Comparison of ENCODE assay signal across 8 cellular contexts in genomic region chr16:66696669-66697630, GRCh38. TPM values are rescaled to one million over a fixed set of nuclear protein-coding genes. Genes with fewer than 3 reads are reported as not detected.
A peak's percentile ranks its signal among the peaks of the same experiment; 100 is the strongest.
DNase-seq lines count a peak whose midpoint lies in the region; ATAC-seq, FAIRE-seq and TF ChIP-seq lines count a peak whose summit lies in the region.

CMTM4 (minus strand) TSS chr16:66696743; CDS start chr16:66696525, 218 bp downstream.

- POLR2A ChIA-PET in activated naive CD8-positive, alpha-beta T cell treated with anti-CD3 and anti-CD28 coated beads, Interleukin-2, amount 10 ng/mL, durations not matched to agents 7 days and 5 days (lab: Charles Lee) = interaction anchor here (0.9 kb wide), 1 partner anchor 133 kb away, joined by 3 read pairs; the partner anchor contains the start of gene NAE1

- no peaks in the 10 kb centered on the region for H3K9me3 ChIP-seq in SU-DHL-6 (ENCODE audit: insufficient read depth, low read length)
- H3K9me3 ChIP-seq in pancreas = no peaks in the 10 kb centered on the region
- no peaks in the 10 kb centered on the region for H3K9me3 ChIP-seq in testis

- H3K36me3 ChIP-seq in SU-DHL-6 (ENCODE audit: low read length) (no peaks in the 10 kb centered on the region), pancreas (no peaks in the 10 kb centered on the region), testis (ENCODE audit: low read depth, missing control alignments) (no peaks in the 10 kb centered on the region)

- 2 to 3% methylated on average over 56 to 83 of the region's 84 CpGs for WGBS in pancreas, 2 donors
- WGBS in testis, 2 donors = 3 to 7% methylated on average over 29 to 65 of the region's 84 CpGs

- no peaks in the 10 kb centered on the region for H4K20me1 ChIP-seq in SU-DHL-6 (ENCODE audit: low read depth, low read length)

- no peak for FAIRE-seq in pancreas (lab: Jason Lieb, UNC)

- peaks cover 65% of the 10 kb centered on the region for H3K27me3 Mint-ChIP-seq in activated naive CD8-positive, alpha-beta T cell treated with anti-CD3 and anti-CD28 coated beads, Interleukin-2, amount 10 ng/mL, durations not matched to agents 7 days and 5 days

- peak within 1 kb of the TSS; percentile 83 for H3K4me3 Mint-ChIP-seq in activated naive CD8-positive, alpha-beta T cell treated with anti-CD3 and anti-CD28 coated beads, Interleukin-2, amount 10 ng/mL, durations not matched to agents 7 days and 5 days

- no peaks in the 10 kb centered on the region for H3K79me2 ChIP-seq in SU-DHL-6 (ENCODE audit: insufficient read depth, low read length)

- peak within 1 kb of the TSS; percentile 62 for H3K4me2 ChIP-seq in SU-DHL-6 (ENCODE audit: low read depth, low read length, poor library complexity, severe bottlenecking)

- peak; percentile 22 for TF ChIP-seq CTCF in SU-DHL-6 (IDR thresholded peaks at IDR 0.05; ENCODE audit: insufficient read depth, low read length, poor library complexity, severe bottlenecking)
- no peak for TF ChIP-seq CTCF in pancreas (IDR thresholded peaks at IDR 0.05)
- peak in 1 of 3 experiments; percentile 2 for TF ChIP-seq CTCF in testis (IDR thresholded peaks at IDR 0.05)

- H3K27ac ChIP-seq in SU-DHL-6 (ENCODE audit: low read depth, low read length) (no peak within 1 kb of the TSS), pancreas (peak within 1 kb of the TSS; percentile 81 to 91 (median 84)), testis (peak within 1 kb of the TSS; percentile 82 to 84)

- H3K9me2 ChIP-seq in SU-DHL-6 (replicated peaks; ENCODE audit: insufficient read depth, low read length) = no peaks in the 10 kb centered on the region

- intact Hi-C loops in Right ventricle myocardium superior (cut with DNase I) (no loop called here), pancreas (cut with DNase I) (no loop called here), testis (cut with DNase I; ENCODE audit: low total_unique reads) (no loop called here)

- peak; percentile 88 for ATAC-seq in activated naive CD8-positive, alpha-beta T cell treated with anti-CD3 and anti-CD28 coated beads, Interleukin-2, amount 10 ng/mL, durations not matched to agents 7 days and 5 days (ENCODE audit: low read depth)
- ATAC-seq in Right ventricle myocardium superior (ENCODE audit: poor library complexity) = peak; percentile 99
- ATAC-seq in pancreas = peak; percentile 90 to 95 (median 92)

- peaks cover 4% of the 10 kb centered on the region for H3K9me3 Mint-ChIP-seq in activated naive CD8-positive, alpha-beta T cell treated with anti-CD3 and anti-CD28 coated beads, Interleukin-2, amount 10 ng/mL, durations not matched to agents 7 days and 5 days

- peak; percentile 86 for DNase-seq in ELR (ENCODE audit: low read depth)
- DNase-seq in H4 (ENCODE audit: low spot score) = peak; percentile 71
- DNase-seq in M059J (ENCODE audit: low read depth) = peak; percentile 83
- peak; percentile 85 for DNase-seq in activated naive CD8-positive, alpha-beta T cell treated with anti-CD3 and anti-CD28 coated beads, Interleukin-2, amount 10 ng/mL, durations not matched to agents 7 days and 5 days
- peak; percentile 93 for DNase-seq in Right ventricle myocardium superior
- peak; percentile 86 to 94 (median 91) for DNase-seq in pancreas
- DNase-seq in testis = peak; percentile 85

- peaks cover 2% of the 10 kb centered on the region for H3K36me3 Mint-ChIP-seq in activated naive CD8-positive, alpha-beta T cell treated with anti-CD3 and anti-CD28 coated beads, Interleukin-2, amount 10 ng/mL, durations not matched to agents 7 days and 5 days

- H3K4me3 ChIP-seq in SU-DHL-6 (ENCODE audit: insufficient read depth, low read length, poor library complexity, severe bottlenecking) (peak within 1 kb of the TSS; percentile 65), pancreas (peak within 1 kb of the TSS; percentile 55 to 79 (median 72)), testis (peak within 1 kb of the TSS; percentile 68 to 79)

- peak within 1 kb of the TSS; percentile 55 for H3K9ac ChIP-seq in SU-DHL-6 (ENCODE audit: low read length)

- H2AFZ ChIP-seq in SU-DHL-6 (ENCODE audit: low read depth, low read length, severe bottlenecking) = peak within 1 kb of the TSS; percentile 79

- H3F3A ChIP-seq in SU-DHL-6 (ENCODE audit: insufficient read depth) = 0 out of 2 replicates have a peak, but pooled peaks cover 5% of the 10 kb centered on the region

- TF ChIP-seq POLR2A in testis (IDR thresholded peaks at IDR 0.05) = no peak

- H3K4me1 ChIP-seq in pancreas (peaks cover 16 to 21% (median 18%) of the 10 kb centered on the region in 3 donors), testis (peaks cover 9% of the 10 kb centered on the region)

- H3K27me3 ChIP-seq in SU-DHL-6 (ENCODE audit: low read length) (no peaks in the 10 kb centered on the region), pancreas (no peaks in the 10 kb centered on the region), testis (no peaks in the 10 kb centered on the region)

- H3K27ac Mint-ChIP-seq in activated naive CD8-positive, alpha-beta T cell treated with anti-CD3 and anti-CD28 coated beads, Interleukin-2, amount 10 ng/mL, durations not matched to agents 7 days and 5 days = no peak within 1 kb of the TSS

- H3K4me1 Mint-ChIP-seq in activated naive CD8-positive, alpha-beta T cell treated with anti-CD3 and anti-CD28 coated beads, Interleukin-2, amount 10 ng/mL, durations not matched to agents 7 days and 5 days = peaks cover 17% of the 10 kb centered on the region

RNA-seq across cellular contexts. Expression of gene CMTM4, which starts in this region (rescaled TPM):
- total RNA-seq in H4 (2014; rRNA removed; shearing (Covaris generic)) = 22.7 and 23.4 TPM in 2 replicates
- total RNA-seq in M059J (2014; rRNA removed; shearing (Covaris generic)) = 15.2 and 18.4 TPM in 2 replicates
- 1 to 10 TPM; 1.3 to 2.0 TPM for total RNA-seq in activated naive CD8-positive, alpha-beta T cell treated with anti-CD3 and anti-CD28 coated beads, Interleukin-2, amount 10 ng/mL, durations not matched to agents 7 days and 5 days
- total RNA-seq in Right ventricle myocardium superior (10.1 TPM), pancreas (10 to 100 TPM; 31.7 to 43.5 (median 38.8) TPM), testis (10 to 100 TPM; 50.9 to 59.2 TPM)
- polyA plus RNA-seq in pancreas (10 to 100 TPM; 14.9 to 18.4 TPM), testis (ENCODE audit: insufficient read depth, low read depth, low replicate concordance) (22.2 TPM)
